Comparison of ENCODE assay signal across 8 cellular contexts in genomic region chr3:195522254-195523023, GRCh38. TPM values are rescaled to one million over a fixed set of nuclear protein-coding genes. Genes with fewer than 3 reads are reported as not detected.
DNase-seq lines count a peak whose midpoint lies in the region; ATAC-seq, FAIRE-seq and TF ChIP-seq lines count a peak whose summit lies in the region.

No MANE protein-coding gene starts in this region.

- H3K27me3 Mint-ChIP-seq in endodermal cell (ENCODE audit: insufficient read depth): no peaks in the 10 kb centered on the region

- H3K4me3 ChIP-seq in endodermal cell (ENCODE audit: low read length) (no peak overlapping the region), neuronal stem cell (ENCODE audit: low read length in 2 of 2) (no peak overlapping the region)

- H3K27me3 ChIP-seq in endodermal cell (ENCODE audit: control insufficient read depth, insufficient read depth, low read length, poor library complexity, severe bottlenecking) (no peaks in the 10 kb centered on the region), neuronal stem cell (ENCODE audit: control insufficient read depth in 3 of 3, insufficient read depth in 3 of 3, low read depth in 1 of 3, low read length in 3 of 3) (no peaks in the 10 kb centered on the region)

- no peak overlapping the region for H3K27ac Mint-ChIP-seq in endodermal cell

- 73 to 89% methylated on average over 2 to 5 of the region's 6 CpGs for whole genome bisulfite sequencing in endodermal cell (ENCODE audit: insufficient coverage in 1 of 2, insufficient read length in 1 of 2), 2 experiments
- no CpG with 5 or more reads among the region's 6 CpGs for WGBS in neuronal stem cell (ENCODE audit: extremely low coverage in 2 of 2, insufficient read length in 2 of 2, insufficient replicate concordance in 1 of 2), 2 donors

- no peak overlapping the region for H2AK5ac ChIP-seq in neuronal stem cell (ENCODE audit: low read depth, low read length)

- H2BK15ac ChIP-seq in neuronal stem cell (ENCODE audit: low read length): no peak overlapping the region

- no peaks in the 10 kb centered on the region for H3K79me1 ChIP-seq in neuronal stem cell (ENCODE audit: low read depth, low read length)

- no peak overlapping the region for H2BK120ac ChIP-seq in neuronal stem cell (ENCODE audit: low read depth, low read length)

- H3K9me3 Mint-ChIP-seq in endodermal cell: no peaks in the 10 kb centered on the region

- no peak overlapping the region for H2BK12ac ChIP-seq in neuronal stem cell (ENCODE audit: low read length)

- peak; percentile 93 for TF ChIP-seq CTCF in endodermal cell (conservative IDR thresholded peaks at IDR 0.05)

- no peak overlapping the region for H3K18ac ChIP-seq in neuronal stem cell (ENCODE audit: low read length)

- H3K4me3 Mint-ChIP-seq in endodermal cell: no peak overlapping the region

- no peak overlapping the region for H4K8ac ChIP-seq in neuronal stem cell (ENCODE audit: low read depth, low read length)

- H3K27ac ChIP-seq in endodermal cell (ENCODE audit: low read depth, low read length): no peak overlapping the region
- no peak overlapping the region for H3K27ac ChIP-seq in neuronal stem cell (replicated peaks; ENCODE audit: low read length)

- H3K4me1 ChIP-seq in endodermal cell (ENCODE audit: control insufficient read depth, insufficient read depth, low read length): no peaks in the 10 kb centered on the region
- no peaks in the 10 kb centered on the region for H3K4me1 ChIP-seq in neuronal stem cell (ENCODE audit: control insufficient read depth in 2 of 2, insufficient read depth in 1 of 2, low read depth in 1 of 2, low read length in 2 of 2)

- H3K4me1 Mint-ChIP-seq in endodermal cell: no peaks in the 10 kb centered on the region

- H3K36me3 ChIP-seq in endodermal cell (ENCODE audit: control insufficient read depth, insufficient read depth, low read length): peaks cover 44% of the 10 kb centered on the region
- H3K36me3 ChIP-seq in neuronal stem cell (replicated peaks in 1 of 2; ENCODE audit: control insufficient read depth in 2 of 2, insufficient read depth in 2 of 2, low read length in 2 of 2): peaks cover 0 to 33% of the 10 kb centered on the region in 2 donors

- ATAC-seq in HG02840 (IDR thresholded peaks at IDR 0.05; ENCODE audit: low FRiP score, unreplicated experiment): no peak
- no peak for ATAC-seq in GM21423 (IDR thresholded peaks at IDR 0.05; ENCODE audit: unreplicated experiment)

- DNase-seq in NCI-H1436 (lab: John Stamatoyannopoulos, UW) (peak; percentile 33), NCI-H1436 treated with DMSO at 0.1 percent for 48 hours (lab: John Stamatoyannopoulos, UW) (no peak), HuH-7 (ENCODE audit: low spot score) (peak; percentile 30), RCC 7860 (ENCODE audit: low spot score) (peak; percentile 43), endodermal cell (no peak), neuronal stem cell (ENCODE audit: low spot score) (peak; percentile 26)

- H4K91ac ChIP-seq in neuronal stem cell (ENCODE audit: low read depth, low read length, poor library complexity): no peak overlapping the region

- H3K36me3 Mint-ChIP-seq in endodermal cell (ENCODE audit: low read depth): peaks cover 16% of the 10 kb centered on the region

- H3K14ac ChIP-seq in neuronal stem cell (ENCODE audit: low read length): no peak overlapping the region

- no peak overlapping the region for H3K4ac ChIP-seq in neuronal stem cell (ENCODE audit: low read length)

- H3K23ac ChIP-seq in neuronal stem cell (ENCODE audit: low read depth, low read length, poor library complexity): no peak overlapping the region

- no peak overlapping the region for H3K4me2 ChIP-seq in neuronal stem cell (ENCODE audit: insufficient read depth, low read length, poor library complexity, severe bottlenecking)

- H3K9me3 ChIP-seq in endodermal cell (ENCODE audit: control insufficient read depth, low read length) (no peaks in the 10 kb centered on the region), neuronal stem cell (replicated peaks in 1 of 2; ENCODE audit: control insufficient read depth in 2 of 2, insufficient read depth in 1 of 2, low read depth in 1 of 2, low read length in 2 of 2) (no peaks in the 10 kb centered on the region)

- H3K9ac ChIP-seq in endodermal cell (ENCODE audit: extremely low read depth, low read length, poor library complexity, severe bottlenecking) (no peak overlapping the region), neuronal stem cell (ENCODE audit: low read depth, low read length, poor library complexity) (no peak overlapping the region)

- no peak overlapping the region for H2AFZ ChIP-seq in neuronal stem cell (ENCODE audit: low read length)

- peak; percentile 87 for FAIRE-seq in RCC 7860 (lab: Jason Lieb, UNC)

- no peak overlapping the region for H2BK5ac ChIP-seq in neuronal stem cell (ENCODE audit: low read length)

RNA-seq across cellular contexts. Expression of gene PPP1R2, which starts 20.7 kb away (rescaled TPM):
- 10 to 100 TPM; 24.2 to 30.7 TPM for total RNA-seq in endodermal cell
- 32.5 TPM for polyA plus RNA-seq in endodermal cell (2013, experiment 1 of 2)
- polyA plus RNA-seq in endodermal cell (2013, experiment 2 of 2): 33.1 TPM
- 21.8 TPM for polyA plus RNA-seq in neuronal stem cell (2013, experiment 1 of 2)
- polyA plus RNA-seq in neuronal stem cell (2013, experiment 2 of 2): 21.1 TPM

Comparison
In these comparisons a context has a peak if more than half of its experiments do, and no peak if none do; other contexts are left out.
1. DNase-seq: peak in NCI-H1436 (single experiment), HuH-7 (single experiment), RCC 7860 (single experiment) and neuronal stem cell (single experiment); none in NCI-H1436 treated with DMSO at 0.1 percent for 48 hours (single experiment) and endodermal cell (single experiment).